Comparison of ENCODE assay signal across 9 cellular contexts in genomic region chr17:9959377-9959981, GRCh38. TPM values are rescaled to one million over a fixed set of nuclear protein-coding genes. Genes with fewer than 3 reads are reported as not detected.
DNase-seq lines count a peak whose midpoint lies in the region; ATAC-seq and TF ChIP-seq lines count a peak whose summit lies in the region.
"Had no signal": no experiment of that assay in that cellular context is flagged by ENCODE, and none has a peak within 500 bp of the region (broad histone marks: within the 10 kb centered on the region; RNA-seq: fewer than 3 reads in every experiment).

No MANE protein-coding gene starts in this region.

- intact Hi-C loops in gastrocnemius medialis (cut with DNase I; ENCODE audit: low total_unique reads) = loop anchor here (2.0 kb wide), 1 partner anchor 35 kb away; no protein-coding TSS in a partner anchor
- intact Hi-C loops in CD4-positive, alpha-beta T cell (cut with DNase I, micrococcal nuclease) = no loop called here

- peaks cover 0 to 30% (median 0%) of the 10 kb centered on the region in 3 donors for H3K4me1 ChIP-seq in gastroesophageal sphincter
- no peaks in the 10 kb centered on the region for H3K4me1 ChIP-seq in gastrocnemius medialis

- peak; percentile 79 for ATAC-seq in WTC11
- peak; percentile 51 for ATAC-seq in gastroesophageal sphincter
- peak in 1 of 2 donors; percentile 39 for ATAC-seq in gastrocnemius medialis
- ATAC-seq in HG03025 (IDR thresholded peaks at IDR 0.05; ENCODE audit: low FRiP score, unreplicated experiment) = no peak
- no peak for ATAC-seq in CD4-positive, alpha-beta T cell (ENCODE audit: poor library complexity)
- no peak for ATAC-seq in HG03571 (IDR thresholded peaks at IDR 0.05; ENCODE audit: unreplicated experiment)

- H3K4me3 Mint-ChIP-seq in HFFc6 = peak overlapping the region; percentile 9; the same call in 1 of the 2 replicates
- peak overlapping the region; percentile 57 for H3K4me3 Mint-ChIP-seq in WTC11
- no peak overlapping the region for H3K4me3 Mint-ChIP-seq in CD4-positive, alpha-beta T cell

- TF ChIP-seq CTCF in HFFc6 (IDR thresholded peaks at IDR 0.05) (peak; percentile 79), WTC11 (IDR thresholded peaks at IDR 0.05) (peak; percentile 48), gastroesophageal sphincter (IDR thresholded peaks at IDR 0.05) (peak in 2 of 4 experiments; percentile 25 to 55), gastrocnemius medialis (IDR thresholded peaks at IDR 0.05 in 4 of 5, conservative IDR thresholded peaks at IDR 0.05 in 1 of 5) (peak in 3 of 5 experiments; percentile 24 to 35 (median 35))
- no peak for TF ChIP-seq CTCF in CD4-positive, alpha-beta T cell (IDR thresholded peaks at IDR 0.05)

- H3K27ac Mint-ChIP-seq in HFFc6 (no peak overlapping the region), WTC11 (no peak overlapping the region)
- no peak overlapping the region for H3K27ac Mint-ChIP-seq in CD4-positive, alpha-beta T cell

- H3K4me1 Mint-ChIP-seq in HFFc6 (ENCODE audit: low read depth) (peaks cover 6% of the 10 kb centered on the region; the same call in 1 of the 2 replicates), WTC11 (peaks cover 32% of the 10 kb centered on the region)
- H3K4me1 Mint-ChIP-seq in CD4-positive, alpha-beta T cell (ENCODE audit: low read depth) = no peaks in the 10 kb centered on the region

- no peak for TF ChIP-seq POLR2A in gastroesophageal sphincter (IDR thresholded peaks at IDR 0.05)
- no peak for TF ChIP-seq POLR2A in gastrocnemius medialis (IDR thresholded peaks at IDR 0.05)

- H3K9me3 ChIP-seq in gastroesophageal sphincter = no peaks in the 10 kb centered on the region
- H3K9me3 ChIP-seq in gastrocnemius medialis = no peaks in the 10 kb centered on the region
- no peaks in the 10 kb centered on the region for H3K9me3 ChIP-seq in CD4-positive, alpha-beta T cell (ENCODE audit: control insufficient read depth, low read length)

- CTCF ChIA-PET in WTC11 (lab: Charles Lee) = interaction anchor here (0.6 to 7.7 kb wide), 19 partner anchors 10 to 621 kb away, joined by 3 to 112 read pairs (median 4); partner anchors contain the start of gene RCVRN
- CTCF ChIA-PET in CD4-positive, alpha-beta T cell (lab: Charles Lee) = no interaction called here

- POLR2A ChIA-PET in WTC11 (lab: Charles Lee) = no interaction called here
- POLR2A ChIA-PET in CD4-positive, alpha-beta T cell (lab: Charles Lee) = no interaction called here

- H3K9me3 Mint-ChIP-seq in HFFc6 = no peaks in the 10 kb centered on the region
- no peaks in the 10 kb centered on the region for H3K9me3 Mint-ChIP-seq in WTC11
- H3K9me3 Mint-ChIP-seq in CD4-positive, alpha-beta T cell = no peaks in the 10 kb centered on the region

- peaks cover 1% of the 10 kb centered on the region for H3K27me3 Mint-ChIP-seq in HFFc6 (ENCODE audit: insufficient read depth)
- H3K27me3 Mint-ChIP-seq in WTC11 (ENCODE audit: low read depth) = no peaks in the 10 kb centered on the region
- peaks cover 4% of the 10 kb centered on the region for H3K27me3 Mint-ChIP-seq in CD4-positive, alpha-beta T cell

- no peaks in the 10 kb centered on the region for H3K36me3 Mint-ChIP-seq in HFFc6 (ENCODE audit: low read depth)
- no peaks in the 10 kb centered on the region for H3K36me3 Mint-ChIP-seq in WTC11
- H3K36me3 Mint-ChIP-seq in CD4-positive, alpha-beta T cell (ENCODE audit: low read depth) = no peaks in the 10 kb centered on the region

- H3K27ac ChIP-seq in gastroesophageal sphincter (no peak overlapping the region), gastrocnemius medialis (no peak overlapping the region)
- H3K27ac ChIP-seq in CD4-positive, alpha-beta T cell (ENCODE audit: low read depth, low read length) = no peak overlapping the region

- WGBS in gastroesophageal sphincter (ENCODE audit: low coverage in 1 of 2), 2 donors = 17 to 22% methylated on average over 11 of the region's 22 CpGs

- DNase-seq in COLO829 (ENCODE audit: low spot score) = peak; percentile 35
- peak; percentile 26 for DNase-seq in HFFc6
- DNase-seq in WTC11 (ENCODE audit: low spot score) = peak; percentile 83
- DNase-seq in gastrocnemius medialis = no peak
- DNase-seq in CD4-positive, alpha-beta T cell = no peak

- H3K4me3 ChIP-seq in gastroesophageal sphincter (peak overlapping the region in 1 of 2 donors; percentile 30), gastrocnemius medialis (no peak overlapping the region)

- H3K36me3 ChIP-seq in gastroesophageal sphincter (peaks cover 0 to 6% of the 10 kb centered on the region in 2 donors), gastrocnemius medialis (no peaks in the 10 kb centered on the region)

- H3K27me3 ChIP-seq in gastroesophageal sphincter (peaks cover 16% of the 10 kb centered on the region), gastrocnemius medialis (peaks cover 0 to 4% (median 0%) of the 10 kb centered on the region in 3 donors)
- no peaks in the 10 kb centered on the region for H3K27me3 ChIP-seq in CD4-positive, alpha-beta T cell (ENCODE audit: control insufficient read depth, insufficient read depth, low read length)

- no peak for TF ChIP-seq EP300 in gastroesophageal sphincter (IDR thresholded peaks at IDR 0.05)

- in situ Hi-C loops in gastrocnemius medialis (cut with MboI; ENCODE audit: low sequenced_read_pairs in 4 of 4) = loop anchor here in 1 of 4 donors (25.0 kb wide), 1 partner anchor 178 kb away; no protein-coding TSS in a partner anchor

TF ChIP-seq in WTC11, 78 proteins besides CTCF, POLR2A, EP300 and RAD21:
- TF ChIP-seq ZNF263 (CRISPR knock-in tag; IDR thresholded peaks at IDR 0.05; ENCODE audit: low read depth) = no peak
- TF ChIP-seq HMGXB4 (CRISPR knock-in tag; IDR thresholded peaks at IDR 0.05) = 0 out of 2 replicates have a peak, but pooled peaks have one; percentile 28

RNA-seq across cellular contexts. Expression of gene RCVRN, which starts 54.4 kb away (rescaled TPM):
- not detected for total RNA-seq in HFFc6 (2021; fragmentation: NEBNext Ultra II Directional; extraction: Animal tissue kit (Norgen Biotek cat#: 25700))
- total RNA-seq in WTC11 (2021) (not detected in 3 replicates), gastroesophageal sphincter (under 1 TPM in 3 of 4 donors, not detected in 1; 0.27 to 0.81 (median 0.32) TPM), gastrocnemius medialis (not detected)
- not detected for total RNA-seq in CD4-positive, alpha-beta T cell
- total RNA-seq: LHCN-M2 had no signal

Comparison
In these comparisons a context has a peak if more than half of its experiments do, and no peak if none do; other contexts are left out.
1. DNase-seq: peak in COLO829 (single experiment), HFFc6 (single experiment) and WTC11 (single experiment); none in gastrocnemius medialis (0 of 2) and CD4-positive, alpha-beta T cell (0 of 10).
2. ATAC-seq: peak in WTC11 (single experiment) and gastroesophageal sphincter (single experiment); none in HG03025 (single experiment), CD4-positive, alpha-beta T cell (single experiment) and HG03571 (single experiment).